16 cellular contexts compared by ENCODE assay signal in the genomic region with DNA sequence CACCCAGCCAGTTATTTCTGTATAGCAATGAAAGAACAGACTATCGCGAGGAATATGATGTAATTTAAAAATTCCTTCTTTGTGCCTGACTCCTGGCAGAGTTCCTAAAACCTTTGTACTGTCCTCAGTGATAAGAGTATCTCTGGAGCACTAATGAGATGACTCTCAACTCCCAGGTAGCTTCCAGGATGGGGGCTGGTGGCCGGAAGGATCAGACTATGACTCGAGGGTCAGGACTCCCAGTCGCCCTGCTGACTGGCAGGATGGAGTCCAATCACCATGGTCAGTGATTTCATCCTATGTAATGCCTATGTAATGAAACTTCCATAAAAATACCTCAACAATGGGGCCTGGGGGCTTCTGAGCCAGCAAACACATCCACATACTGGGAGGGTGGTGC.
DNase-seq lines count a peak whose midpoint lies in the region; ATAC-seq, FAIRE-seq and TF ChIP-seq lines count a peak whose summit lies in the region.
"Had no signal": no experiment of that assay in that cellular context is flagged by ENCODE, and none has a peak within 500 bp of the region (broad histone marks: within the 10 kb centered on the region; RNA-seq: fewer than 3 reads in every experiment).

No MANE protein-coding gene starts in this region.

- H3K27ac ChIP-seq in mesendoderm (ENCODE audit: low read depth, low read length): no peak overlapping the region

- H3K18ac ChIP-seq in mesendoderm (ENCODE audit: low read length): no peak overlapping the region

- H3K56ac ChIP-seq in mesendoderm (ENCODE audit: low read length): no peak overlapping the region

- no peak overlapping the region for H2BK5ac ChIP-seq in mesendoderm (ENCODE audit: low read length)

- WGBS in mesendoderm (ENCODE audit: extremely low coverage, insufficient coverage, low lambda C conversion rate): no CpG with 5 or more reads among the region's 5 CpGs

- H3K4me3 ChIP-seq in Caco-2 (ENCODE audit: low read depth, low read length) (no peak overlapping the region), bronchial epithelial cell (ENCODE audit: low read depth, low read length) (no peak overlapping the region), mesendoderm (ENCODE audit: low read length) (no peak overlapping the region)

- H3K23ac ChIP-seq in mesendoderm (ENCODE audit: low read length): no peak overlapping the region

- no peak overlapping the region for H3K4me2 ChIP-seq in mesendoderm (ENCODE audit: low read length)

- POLR2A ChIA-PET in Caco-2 (lab: Charles Lee): no interaction called here

- CTCF ChIA-PET in Caco-2 (lab: Charles Lee): no interaction called here

- H3K9me3 ChIP-seq in Caco-2: no peaks in the 10 kb centered on the region

- H3K36me3 Mint-ChIP-seq in Caco-2 (ENCODE audit: insufficient read depth, unreplicated experiment): peaks cover 74% of the 10 kb centered on the region
- H3K36me3 Mint-ChIP-seq: CD8-positive, alpha-beta memory T cell; IgD-negative memory B cell had no signal

- H3K36me3 ChIP-seq in Caco-2 (ENCODE audit: control insufficient read depth, insufficient read depth, low read length) (peaks cover 11% of the 10 kb centered on the region; the same call in 1 of the 2 replicates), bronchial epithelial cell (ENCODE audit: control insufficient read depth, insufficient read depth, low read length) (peaks cover 1% of the 10 kb centered on the region), mesendoderm (ENCODE audit: control insufficient read depth, insufficient read depth, low read length) (no peaks in the 10 kb centered on the region)

- H3K79me1 ChIP-seq in mesendoderm (ENCODE audit: low read length): no peaks in the 10 kb centered on the region

- no peak for ATAC-seq in HG03159 (IDR thresholded peaks at IDR 0.05; ENCODE audit: unreplicated experiment)
- ATAC-seq in HG02642 (IDR thresholded peaks at IDR 0.05; ENCODE audit: poor library complexity, unreplicated experiment): no peak

- peaks cover 20% of the 10 kb centered on the region for H3K4me1 Mint-ChIP-seq in Caco-2 (ENCODE audit: low read depth, unreplicated experiment)
- H3K4me1 Mint-ChIP-seq: B cell; CD8-positive, alpha-beta memory T cell had no signal

- H3K4ac ChIP-seq in mesendoderm (ENCODE audit: low read depth, low read length): no peak overlapping the region

- DNase-seq in Caco-2: peak; percentile 60 to 87
- DNase-seq in NCI-H226: peak; percentile 44
- DNase-seq in bronchial epithelial cell (ENCODE audit: low read depth): peak; percentile 55
- peak; percentile 30 for DNase-seq in mesendoderm
- DNase-seq in COR-L47 (lab: John Stamatoyannopoulos, UW): no peak
- DNase-seq: ACHN; CD8-positive, alpha-beta memory T cell; HFFc6; NCI-H1417 treated with DMSO at 0.1 percent for 48 hours; NCI-H2029 treated with DMSO at 0.1 percent for 48 hours; NCI-H510A treated with DMSO at 0.1 percent for 48 hours; OCI-M1 had no signal

- no peak for TF ChIP-seq CTCF in Caco-2 (IDR thresholded peaks at IDR 0.05; ENCODE audit: insufficient read depth in 1 of 2, low read depth in 1 of 2, low read length in 1 of 2, severe bottlenecking in 1 of 2, unreplicated experiment in 1 of 2)
- TF ChIP-seq CTCF in bronchial epithelial cell (IDR thresholded peaks at IDR 0.05; ENCODE audit: insufficient read depth, low read length, severe bottlenecking): no peak

- H3K4me1 ChIP-seq in Caco-2 (peaks cover 28% of the 10 kb centered on the region), mesendoderm (ENCODE audit: control insufficient read depth, low read depth, low read length) (no peaks in the 10 kb centered on the region)

- H3K27me3 Mint-ChIP-seq in Caco-2 (ENCODE audit: insufficient read depth, unreplicated experiment): no peaks in the 10 kb centered on the region

- H3K27ac Mint-ChIP-seq in Caco-2 (ENCODE audit: unreplicated experiment): peak overlapping the region; percentile 78
- H3K27ac Mint-ChIP-seq: B cell, HFFc6, IgD-negative memory B cell had no signal

- H3K79me2 ChIP-seq in mesendoderm (ENCODE audit: control insufficient read depth, insufficient read depth, low read length): no peaks in the 10 kb centered on the region

- H4K8ac ChIP-seq in mesendoderm (ENCODE audit: low read depth, low read length): no peak overlapping the region

- no peaks in the 10 kb centered on the region for H3K9me3 Mint-ChIP-seq in Caco-2 (ENCODE audit: unreplicated experiment)
- H3K9me3 Mint-ChIP-seq: HFFc6, IgD-negative memory B cell had no signal

- H3K9ac ChIP-seq in mesendoderm (ENCODE audit: low read length): no peak overlapping the region

- intact Hi-C loops in Caco-2 (cut with micrococcal nuclease; ENCODE audit: unreplicated experiment): no loop called here

- H3K27me3 ChIP-seq in Caco-2 (replicated peaks; ENCODE audit: control insufficient read depth, insufficient read depth, low read length) (no peaks in the 10 kb centered on the region), bronchial epithelial cell (ENCODE audit: control insufficient read depth, insufficient read depth, low read length) (no peaks in the 10 kb centered on the region), mesendoderm (ENCODE audit: insufficient read depth, low read length, poor library complexity) (no peaks in the 10 kb centered on the region)

- no TSS peak for BruUV-seq in Caco-2 (replicated peaks; lab: Mats Ljungman, UMichigan)

- no peak overlapping the region for H2AK5ac ChIP-seq in mesendoderm (ENCODE audit: low read length)

- H2BK15ac ChIP-seq in mesendoderm (replicated peaks; ENCODE audit: low read depth): no peak overlapping the region

- H2BK120ac ChIP-seq in mesendoderm (ENCODE audit: low read depth, low read length): no peak overlapping the region

- FAIRE-seq in bronchial epithelial cell (lab: Jason Lieb, UNC): no peak

- H3K4me3 Mint-ChIP-seq in Caco-2 (ENCODE audit: unreplicated experiment): no peak overlapping the region
- H3K4me3 Mint-ChIP-seq: B cell; CD8-positive, alpha-beta memory T cell; HFFc6; IgD-negative memory B cell had no signal

- H4K5ac ChIP-seq in mesendoderm (ENCODE audit: low read length): no peak overlapping the region
